In the genomic region with DNA sequence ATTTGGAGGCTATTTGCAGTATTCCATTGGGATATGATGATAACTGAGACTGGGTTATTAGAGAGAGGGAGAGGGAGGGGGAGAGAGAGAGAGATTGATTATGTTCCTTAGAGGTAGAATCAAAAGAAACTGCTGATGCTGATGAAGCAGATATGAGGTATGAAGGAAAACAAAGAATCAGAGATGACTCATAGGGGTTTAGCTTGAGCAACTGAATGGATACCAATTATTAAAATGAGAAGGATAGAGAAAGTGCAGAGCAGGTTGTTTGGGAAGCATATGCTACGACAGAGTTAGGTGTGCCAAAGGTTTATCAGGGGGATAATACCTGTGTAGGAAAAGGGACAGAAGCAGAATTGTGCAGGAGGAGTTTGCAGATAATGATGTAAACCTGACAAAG, we compare ENCODE assay signal across 13 cellular contexts. TPM values are rescaled to one million over a fixed set of nuclear protein-coding genes. Genes with fewer than 3 reads are reported as not detected.
DNase-seq lines count a peak whose midpoint lies in the region; ATAC-seq, FAIRE-seq and TF ChIP-seq lines count a peak whose summit lies in the region.
"Had no signal": no experiment of that assay in that cellular context is flagged by ENCODE, and none has a peak within 500 bp of the region (broad histone marks: within the 10 kb centered on the region; RNA-seq: fewer than 3 reads in every experiment).

No MANE protein-coding gene starts in this region.

- H2AFZ ChIP-seq in PC-3 (ENCODE audit: low read length) (no peak overlapping the region), endothelial cell of umbilical vein (ENCODE audit: low read depth, low read length) (no peak overlapping the region)

- WGBS in prostate gland = 49% methylated on average over 1 of the region's 1 CpG

- H3K9ac ChIP-seq in PC-3 (ENCODE audit: low read length) = no peak overlapping the region
- no peak overlapping the region for H3K9ac ChIP-seq in endothelial cell of umbilical vein (replicated peaks; ENCODE audit: extremely low read depth, insufficient read depth, low read length)

- no peaks in the 10 kb centered on the region for H3K79me2 ChIP-seq in PC-3 (ENCODE audit: low read length)
- no peaks in the 10 kb centered on the region for H3K79me2 ChIP-seq in endothelial cell of umbilical vein (ENCODE audit: control insufficient read depth, insufficient read depth, low read length)

- H3K9me3 ChIP-seq in PC-3 (ENCODE audit: low read length) = no peaks in the 10 kb centered on the region
- H3K9me3 ChIP-seq in endothelial cell of umbilical vein (replicated peaks; ENCODE audit: control insufficient read depth, insufficient read depth, low read length) = no peaks in the 10 kb centered on the region
- no peaks in the 10 kb centered on the region for H3K9me3 ChIP-seq in prostate gland

- H3K4me2 ChIP-seq in PC-3 (ENCODE audit: low read length) = peak overlapping the region; percentile 46; the same call in 1 of the 2 replicates
- H3K4me2 ChIP-seq in endothelial cell of umbilical vein (ENCODE audit: insufficient read depth, low read length) = no peak overlapping the region

- POLR2A ChIA-PET in PC-3 (lab: Charles Lee; ENCODE audit: unreplicated experiment) = no interaction called here
- POLR2A ChIA-PET in endothelial cell of umbilical vein (lab: Charles Lee) = no interaction called here

- no peaks in the 10 kb centered on the region for H3K9me2 ChIP-seq in PC-3 (replicated peaks; ENCODE audit: low read length)

- peak; percentile 73 for ATAC-seq in PC-3
- ATAC-seq in GM18870 (IDR thresholded peaks at IDR 0.05; ENCODE audit: unreplicated experiment) = no peak
- ATAC-seq: WTC11 had no signal

- peaks cover 11% of the 10 kb centered on the region for H3K4me1 ChIP-seq in PC-3 (ENCODE audit: insufficient read depth, low read length)
- no peaks in the 10 kb centered on the region for H3K4me1 ChIP-seq in endothelial cell of umbilical vein (ENCODE audit: control insufficient read depth, extremely low read depth, insufficient read depth, low read length)
- no peaks in the 10 kb centered on the region for H3K4me1 ChIP-seq in prostate gland (replicated peaks)

- no peak for TF ChIP-seq POLR2A in endothelial cell of umbilical vein (IDR thresholded peaks at IDR 0.05; ENCODE audit: low read depth, low read length)
- TF ChIP-seq POLR2A in prostate gland (IDR thresholded peaks at IDR 0.05) = no peak

- H3F3A ChIP-seq in PC-3 (ENCODE audit: low read length, unreplicated experiment) = no peaks in the 10 kb centered on the region

- H3K27ac ChIP-seq in PC-3 (ENCODE audit: low read length) (no peak overlapping the region), endothelial cell of umbilical vein (ENCODE audit: insufficient read depth, low read depth, low read length) (no peak overlapping the region), prostate gland (no peak overlapping the region)
- H3K27ac ChIP-seq: 22Rv1 had no signal

- no peak for TF ChIP-seq CTCF in PC-3 (conservative IDR thresholded peaks at IDR 0.05; ENCODE audit: low read depth, low read length)
- TF ChIP-seq CTCF in endothelial cell of umbilical vein (IDR thresholded peaks at IDR 0.05; ENCODE audit: extremely low read depth in 1 of 2, insufficient read depth in 1 of 2, low read depth in 1 of 2, low read length in 2 of 2) = no peak
- TF ChIP-seq CTCF in retinal pigment epithelial cell (conservative IDR thresholded peaks at IDR 0.05; ENCODE audit: low read depth, low read length) = no peak
- no peak for TF ChIP-seq CTCF in prostate gland (IDR thresholded peaks at IDR 0.05)

- no peaks in the 10 kb centered on the region for H3K36me3 ChIP-seq in PC-3 (ENCODE audit: low read depth, low read length)
- H3K36me3 ChIP-seq in endothelial cell of umbilical vein (ENCODE audit: control insufficient read depth in 2 of 2, extremely low read depth in 1 of 2, insufficient read depth in 2 of 2, low read length in 2 of 2) = no peaks in the 10 kb centered on the region
- H3K36me3 ChIP-seq in prostate gland = no peaks in the 10 kb centered on the region

- H3K4me3 ChIP-seq in PC-3 (ENCODE audit: low read length) (no peak overlapping the region), endothelial cell of umbilical vein (replicated peaks in 1 of 3; ENCODE audit: insufficient read depth in 1 of 3, low read depth in 1 of 3, low read length in 3 of 3) (no peak overlapping the region), retinal pigment epithelial cell (ENCODE audit: low read length) (no peak overlapping the region), prostate gland (no peak overlapping the region)

- H3K9me1 ChIP-seq in endothelial cell of umbilical vein (replicated peaks; ENCODE audit: control insufficient read depth, extremely low read depth, insufficient read depth, low read length) = no peaks in the 10 kb centered on the region

- DNase-seq in DMS 273 (lab: John Stamatoyannopoulos, UW; ENCODE audit: unreplicated experiment) (peak; percentile 2), DMS 273 treated with DMSO at 0.1 percent for 48 hours (lab: John Stamatoyannopoulos, UW) (no peak), PC-3 (peak; percentile 71), endothelial cell of umbilical vein (ENCODE audit: low read depth, low spot score) (no peak), retinal pigment epithelial cell (ENCODE audit: low read depth) (peak; percentile 46), medulla oblongata (ENCODE audit: extremely low spot score) (no peak), prostate gland (ENCODE audit: low spot score) (no peak)
- DNase-seq: activated naive CD4-positive, alpha-beta T cell treated with anti-CD3 and anti-CD28 coated beads, Interleukin-2, amount 50 U/mL, for 16 hours; mesenchymal stem cell; NCI-H1092 had no signal

- intact Hi-C loops in PC-3 (cut with micrococcal nuclease) (no loop called here), endothelial cell of umbilical vein (cut with micrococcal nuclease) (no loop called here), prostate gland (cut with DNase I) (no loop called here)

- H4K20me1 ChIP-seq in PC-3 (ENCODE audit: low read length) (no peaks in the 10 kb centered on the region), endothelial cell of umbilical vein (replicated peaks; ENCODE audit: control insufficient read depth, extremely low read depth, insufficient read depth, low read length) (no peaks in the 10 kb centered on the region)

- H3K27me3 ChIP-seq in PC-3 (ENCODE audit: low read length) (no peaks in the 10 kb centered on the region), endothelial cell of umbilical vein (ENCODE audit: control insufficient read depth in 2 of 2, insufficient read depth in 2 of 2, low read length in 2 of 2) (no peaks in the 10 kb centered on the region), prostate gland (replicated peaks; ENCODE audit: insufficient read depth) (no peaks in the 10 kb centered on the region)

- dilution Hi-C loops in endothelial cell of umbilical vein (cut with MboI; ENCODE audit: extremely low pct_ligation_motif_present, low sequenced_read_pairs) = no loop called here

- CTCF ChIA-PET in PC-3 (lab: Charles Lee) (no interaction called here), endothelial cell of umbilical vein (lab: Charles Lee) (interaction anchor here (1.2 to 1.3 kb wide), 2 partner anchors 34 to 41 kb away, joined by 4 read pairs; no protein-coding TSS in a partner anchor)

- FAIRE-seq in endothelial cell of umbilical vein (lab: Jason Lieb, UNC) = no peak

- BruUV-seq in PC-3 (replicated peaks; lab: Mats Ljungman, UMichigan) (no TSS peak), endothelial cell of umbilical vein (replicated peaks; lab: Mats Ljungman, UMichigan) (no TSS peak)

TF ChIP-seq in endothelial cell of umbilical vein, 7 proteins besides CTCF, POLR2A, EP300 and RAD21:
- TF ChIP-seq MAX (IDR thresholded peaks at IDR 0.05; ENCODE audit: insufficient read depth, insufficient read length) (no peak), POLR2AphosphoS5 (IDR thresholded peaks at IDR 0.05; ENCODE audit: insufficient read depth, low read depth, low read length) (no peak), MYC (IDR thresholded peaks at IDR 0.05; ENCODE audit: low read depth, low read length) (no peak), EZH2 (IDR thresholded peaks at IDR 0.05; ENCODE audit: borderline replicate concordance, low read depth, low read length, severe bottlenecking) (no peak), JUN (IDR thresholded peaks at IDR 0.05; ENCODE audit: borderline replicate concordance, insufficient read depth, insufficient read length, low read depth) (peak; percentile 58), GATA2 (IDR thresholded peaks at IDR 0.05; ENCODE audit: insufficient read depth, insufficient read length, low read depth, low read length) (peak; percentile 64), FOS (IDR thresholded peaks at IDR 0.05; ENCODE audit: borderline replicate concordance, insufficient read depth, low read length) (peak; percentile 72)

RNA-seq across cellular contexts. Expression of gene NUCB2, which starts 12.7 kb away (rescaled TPM):
- total RNA-seq in PC-3 (2014; rRNA removed) (23.4 and 27.6 TPM in 2 replicates), endothelial cell of umbilical vein (114 and 123 TPM in 2 replicates), prostate gland (100 to 1,000 TPM in 1 of 2 donors, 10 to 100 TPM in 1; 39.2 to 110 TPM)
- polyA plus RNA-seq in endothelial cell of umbilical vein = 28.2 and 41.9 TPM in 2 replicates
- polyA plus RNA-seq in endothelial cell of umbilical vein (2011; cell fraction: cytosol; rRNA removed) = 71.1 and 71.6 TPM in 2 replicates
- polyA plus RNA-seq in endothelial cell of umbilical vein (2011; cell fraction: nucleus; rRNA removed) = 39.9 and 40.1 TPM in 2 replicates
- polyA plus RNA-seq in endothelial cell of umbilical vein (2012) = 134 and 153 TPM in 2 replicates
- polyA minus RNA-seq in endothelial cell of umbilical vein = 75.3 and 89.0 TPM in 2 replicates
- 17.1 TPM for polyA minus RNA-seq in endothelial cell of umbilical vein (2011; cell fraction: cytosol; rRNA and poly(A)+ RNA removed)
- 34.5 and 37.3 TPM in 2 replicates for polyA minus RNA-seq in endothelial cell of umbilical vein (2011; cell fraction: nucleus; rRNA and poly(A)+ RNA removed)

RNA-seq across cellular contexts. Expression of gene PIK3C2A, which starts 56.0 kb away (rescaled TPM):
- total RNA-seq in PC-3 (2014; rRNA removed) = 30.1 and 35.0 TPM in 2 replicates
- 142 and 148 TPM in 2 replicates for total RNA-seq in endothelial cell of umbilical vein
- polyA plus RNA-seq in endothelial cell of umbilical vein = 21.7 and 33.7 TPM in 2 replicates
- 31.5 and 34.0 TPM in 2 replicates for polyA plus RNA-seq in endothelial cell of umbilical vein (2011; cell fraction: cytosol; rRNA removed)
- polyA plus RNA-seq in endothelial cell of umbilical vein (2011; cell fraction: nucleus; rRNA removed) = 60.6 and 77.7 TPM in 2 replicates
- 46.8 and 86.3 TPM in 2 replicates for polyA plus RNA-seq in endothelial cell of umbilical vein (2012)
- 66.6 and 68.5 TPM in 2 replicates for polyA minus RNA-seq in endothelial cell of umbilical vein
- polyA minus RNA-seq in endothelial cell of umbilical vein (2011; cell fraction: cytosol; rRNA and poly(A)+ RNA removed) = 20.4 TPM
- polyA minus RNA-seq in endothelial cell of umbilical vein (2011; cell fraction: nucleus; rRNA and poly(A)+ RNA removed) = 88.5 and 141 TPM in 2 replicates
- total RNA-seq in prostate gland = 10 to 100 TPM; 66.0 to 90.0 TPM

Comparison
In these comparisons a context has a peak if more than half of its experiments do, and no peak if none do; other contexts are left out.
1. DNase-seq: peak in DMS 273 (single experiment), PC-3 (single experiment) and retinal pigment epithelial cell (single experiment); none in DMS 273 treated with DMSO at 0.1 percent for 48 hours (single experiment), endothelial cell of umbilical vein (single experiment), medulla oblongata (single experiment) and prostate gland (single experiment).